ENCODE assay signal across 17 cellular contexts in the genomic region with DNA sequence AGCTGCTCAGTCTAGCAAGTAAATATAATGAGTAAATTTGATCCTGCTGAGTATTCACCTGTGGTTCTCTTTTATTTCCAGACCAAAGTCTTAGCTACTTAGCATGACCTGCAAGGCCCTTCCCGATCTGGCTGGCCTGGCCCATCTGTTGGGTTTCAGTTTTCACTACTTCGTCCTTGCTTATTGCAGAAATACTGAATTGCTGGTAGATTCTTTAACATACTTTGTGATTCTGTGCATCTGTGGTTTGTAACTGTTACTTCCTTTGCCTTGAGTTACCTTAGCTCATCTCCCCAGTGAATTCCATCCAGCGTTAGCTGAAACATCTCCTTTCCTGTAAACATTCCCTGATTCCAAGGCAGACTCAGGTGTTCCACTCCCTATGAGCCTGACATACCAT.
DNase-seq lines count a peak whose midpoint lies in the region; ATAC-seq and TF ChIP-seq lines count a peak whose summit lies in the region.
"Had no signal": no experiment of that assay in that cellular context is flagged by ENCODE, and none has a peak within 500 bp of the region (broad histone marks: within the 10 kb centered on the region; RNA-seq: fewer than 3 reads in every experiment).

No MANE protein-coding gene starts in this region.

- no peaks in the 10 kb centered on the region for H3K9me3 ChIP-seq in CD8-positive, alpha-beta T cell (ENCODE audit: low read length)

- peaks cover 10% of the 10 kb centered on the region for H3K36me3 ChIP-seq in CD8-positive, alpha-beta T cell (ENCODE audit: insufficient read depth, low read length)

- no peaks in the 10 kb centered on the region for H3K27me3 Mint-ChIP-seq in CD8-positive, alpha-beta T cell (ENCODE audit: low read depth)
- H3K27me3 Mint-ChIP-seq in immature natural killer cell (ENCODE audit: low read depth in 3 of 3) = peaks cover 0 to 2% (median 0%) of the 10 kb centered on the region in 3 donors
- H3K27me3 Mint-ChIP-seq: IgD-negative memory B cell had no signal

- no peaks in the 10 kb centered on the region for H3K9me3 Mint-ChIP-seq in CD8-positive, alpha-beta T cell
- no peaks in the 10 kb centered on the region for H3K9me3 Mint-ChIP-seq in immature natural killer cell
- H3K9me3 Mint-ChIP-seq: IgD-negative memory B cell had no signal

- peaks cover 56% of the 10 kb centered on the region for H3K36me3 Mint-ChIP-seq in CD8-positive, alpha-beta T cell
- H3K36me3 Mint-ChIP-seq in immature natural killer cell = peaks cover 19 to 46% (median 30%) of the 10 kb centered on the region in 3 donors

- CTCF ChIA-PET in CD8-positive, alpha-beta T cell (lab: Charles Lee) = interaction anchor here (1.3 kb wide), 1 partner anchor 10 kb away, joined by 3 read pairs; no protein-coding TSS in a partner anchor

- H3K27ac ChIP-seq in CD8-positive, alpha-beta T cell (ENCODE audit: low read depth, low read length) = no peak overlapping the region
- H3K27ac ChIP-seq: C4-2B had no signal

- H3K27ac Mint-ChIP-seq in CD8-positive, alpha-beta T cell = peak overlapping the region; percentile 75
- H3K27ac Mint-ChIP-seq in immature natural killer cell = peak overlapping the region; percentile 67 to 87 (median 82)

- H3K27me3 ChIP-seq in CD8-positive, alpha-beta T cell (ENCODE audit: insufficient read depth, low read length) = no peaks in the 10 kb centered on the region

- intact Hi-C loops in CD8-positive, alpha-beta T cell (cut with DNase I, micrococcal nuclease) = no loop called here

- DNase-seq in NCI-H2107 treated with DMSO at 0.1 percent for 48 hours (lab: John Stamatoyannopoulos, UW; ENCODE audit: unreplicated experiment) (peak; percentile 21), NCI-H2107 (lab: John Stamatoyannopoulos, UW) (no peak), NCI-H524 treated with DMSO at 0.1 percent for 48 hours (lab: John Stamatoyannopoulos, UW) (peak; percentile 47), immature natural killer cell (no peak), DMS53 (lab: John Stamatoyannopoulos, UW) (no peak), foreskin fibroblast (no peak)
- DNase-seq in CD8-positive, alpha-beta T cell = no peak
- DNase-seq: 8988T, NCI-H1105, NCI-H1694, NCI-H2081 treated with DMSO at 0.1 percent for 48 hours, NCI-H2227 treated with DMSO at 0.1 percent for 48 hours, NCI-H510A, NCI-H774 had no signal

- peaks cover 7% of the 10 kb centered on the region for H3K4me1 ChIP-seq in CD8-positive, alpha-beta T cell (ENCODE audit: insufficient read depth, low read length)

- TF ChIP-seq CTCF in CD8-positive, alpha-beta T cell (IDR thresholded peaks at IDR 0.05) = no peak
- no peak for TF ChIP-seq CTCF in foreskin fibroblast (IDR thresholded peaks at IDR 0.05; ENCODE audit: low read depth, low read length)

- peaks cover 14% of the 10 kb centered on the region for H3K4me1 Mint-ChIP-seq in CD8-positive, alpha-beta T cell (ENCODE audit: low read depth)
- peaks cover 24 to 25% of the 10 kb centered on the region in 2 donors for H3K4me1 Mint-ChIP-seq in immature natural killer cell
- H3K4me1 Mint-ChIP-seq: IgD-negative memory B cell had no signal

- H3K4me3 Mint-ChIP-seq in CD8-positive, alpha-beta T cell = peak overlapping the region; percentile 27
- H3K4me3 Mint-ChIP-seq in immature natural killer cell = peak overlapping the region; percentile 44 to 76 (median 60)
- H3K4me3 Mint-ChIP-seq: IgD-negative memory B cell had no signal

- H3K4me3 ChIP-seq in CD8-positive, alpha-beta T cell (ENCODE audit: low read depth, low read length) = no peak overlapping the region
- no peak overlapping the region for H3K4me3 ChIP-seq in foreskin fibroblast (ENCODE audit: low read depth in 1 of 2, low read length in 2 of 2)

- POLR2A ChIA-PET in CD8-positive, alpha-beta T cell (lab: Charles Lee) = interaction anchor here (1.5 kb wide), 1 partner anchor 131 kb away, joined by 3 read pairs; a partner anchor contains a TSS

- no peak for ATAC-seq in CD8-positive, alpha-beta T cell
- no peak for ATAC-seq in HG03442 (IDR thresholded peaks at IDR 0.05; ENCODE audit: unreplicated experiment)

Comparison
In these comparisons a context has a peak if more than half of its experiments do, and no peak if none do; other contexts are left out.
1. DNase-seq: peak in NCI-H2107 treated with DMSO at 0.1 percent for 48 hours (single experiment) and NCI-H524 treated with DMSO at 0.1 percent for 48 hours (single experiment); none in NCI-H2107 (single experiment), CD8-positive, alpha-beta T cell (0 of 7), immature natural killer cell (0 of 3), DMS53 (single experiment) and foreskin fibroblast (0 of 2).